In the genomic region with DNA sequence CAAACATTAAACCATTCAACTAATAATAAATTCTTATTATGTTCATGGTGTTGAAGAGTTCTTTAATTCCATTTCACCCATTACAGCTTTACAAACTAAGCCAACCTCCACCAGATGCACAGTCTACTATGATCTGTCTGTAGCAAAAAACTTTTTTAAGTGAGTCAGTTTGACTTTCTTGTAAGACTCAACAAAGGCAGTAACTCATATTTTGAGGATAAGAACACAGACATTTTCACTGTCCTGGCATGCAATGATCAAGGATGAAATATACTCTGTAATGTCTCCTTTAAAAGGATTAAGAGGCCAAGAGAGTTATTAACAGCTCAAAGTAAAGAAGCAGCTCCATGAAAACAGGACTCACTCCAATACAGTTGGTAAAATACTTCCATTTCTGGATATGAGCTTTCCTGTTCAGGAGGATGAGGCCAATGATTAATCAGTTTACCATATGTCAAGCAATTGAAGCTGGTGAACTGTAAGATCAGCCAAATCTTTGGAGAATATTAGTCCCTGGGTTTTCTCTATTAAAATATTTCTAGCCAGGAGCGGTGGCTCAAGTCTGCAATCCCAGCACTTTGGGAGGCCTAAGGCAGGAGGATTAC, we compare ENCODE assay signal across 13 cellular contexts. TPM values are rescaled to one million over a fixed set of nuclear protein-coding genes. Genes with fewer than 3 reads are reported as not detected.
DNase-seq lines count a peak whose midpoint lies in the region; ATAC-seq, FAIRE-seq and TF ChIP-seq lines count a peak whose summit lies in the region.
"Had no signal": no experiment of that assay in that cellular context is flagged by ENCODE, and none has a peak within 500 bp of the region (broad histone marks: within the 10 kb centered on the region; RNA-seq: fewer than 3 reads in every experiment).

No MANE protein-coding gene starts in this region.

- H3K27ac ChIP-seq in neural progenitor cell (no peak overlapping the region), HepG2 (ENCODE audit: extremely low read length, insufficient read depth, low read length) (no peak overlapping the region)

- intact Hi-C loops in HepG2 (cut with micrococcal nuclease; ENCODE audit: unreplicated experiment): no loop called here

- H3K9me3 ChIP-seq in neural progenitor cell (ENCODE audit: low read depth): no peaks in the 10 kb centered on the region
- no peaks in the 10 kb centered on the region for H3K9me3 ChIP-seq in HepG2 (ENCODE audit: low read length)
- H3K9me3 ChIP-seq: BE2C, SK-N-SH had no signal

- DNase-seq in GM03348 (ENCODE audit: low spot score) (peak; percentile 14), NCI-H446 treated with DMSO at 0.1 percent for 48 hours (lab: John Stamatoyannopoulos, UW) (peak; percentile 44), neural progenitor cell (ENCODE audit: low spot score) (no peak), HepG2 (ENCODE audit: low spot score) (no peak), UCSD-AML1 (lab: John Stamatoyannopoulos, UW; ENCODE audit: unreplicated experiment) (no peak)
- DNase-seq: BE2C, NCI-H2081, NCI-H524 treated with DMSO at 0.1 percent for 48 hours, SK-N-SH had no signal

- H3K4me3 Mint-ChIP-seq in brain: peak overlapping the region in 1 of 5 experiments; percentile 18
- H3K4me3 Mint-ChIP-seq in neural progenitor cell: no peak overlapping the region
- H3K4me3 Mint-ChIP-seq: CD4-positive, alpha-beta memory T cell had no signal

- peaks cover 3% of the 10 kb centered on the region for H4K20me1 ChIP-seq in neural progenitor cell (ENCODE audit: low read depth)
- no peaks in the 10 kb centered on the region for H4K20me1 ChIP-seq in HepG2 (ENCODE audit: insufficient read depth, low read length)

- TF ChIP-seq EP300 in HepG2 (IDR thresholded peaks at IDR 0.05; ENCODE audit: low read depth in 2 of 2, low read length in 2 of 2): no peak
- TF ChIP-seq EP300 in HepG2 (CRISPR knock-in tag; IDR thresholded peaks at IDR 0.05; ENCODE audit: borderline replicate concordance): no peak

- H3K4me1 Mint-ChIP-seq in brain: peaks cover 14% of the 10 kb centered on the region
- H3K4me1 Mint-ChIP-seq in neural progenitor cell: peaks cover 14% of the 10 kb centered on the region
- H3K4me1 Mint-ChIP-seq: CD4-positive, alpha-beta memory T cell had no signal

- H2AFZ ChIP-seq in neural progenitor cell (replicated peaks) (no peak overlapping the region), HepG2 (ENCODE audit: low read length) (no peak overlapping the region)

- peaks cover 6% of the 10 kb centered on the region for H3K4me1 ChIP-seq in neural progenitor cell
- H3K4me1 ChIP-seq in HepG2 (ENCODE audit: insufficient read depth, low read length): no peaks in the 10 kb centered on the region
- H3K4me1 ChIP-seq: BE2C had no signal

- 90% methylated on average over 1 of the region's 1 CpG for WGBS in HepG2 (ENCODE audit: low lambda C conversion rate)

- peaks cover 2% of the 10 kb centered on the region for H3F3A ChIP-seq in neural progenitor cell (ENCODE audit: low read depth)

- H3K36me3 Mint-ChIP-seq in brain: peaks cover 15% of the 10 kb centered on the region
- H3K36me3 Mint-ChIP-seq in neural progenitor cell: peaks cover 7% of the 10 kb centered on the region

- TF ChIP-seq CTCF in brain (conservative IDR thresholded peaks at IDR 0.05) (no peak), neural progenitor cell (IDR thresholded peaks at IDR 0.05) (no peak), HepG2 (CRISPR knock-in tag; IDR thresholded peaks at IDR 0.05) (no peak)

- in situ Hi-C loops in HepG2 (cut with HindIII; ENCODE audit: extremely low pct_ligation_motif_present, low pct_unique_long_range_greater_than_20kb): no loop called here

- TF ChIP-seq POLR2A in HepG2 (IDR thresholded peaks at IDR 0.05; ENCODE audit: insufficient read depth in 1 of 2, low read depth in 2 of 2, low read length in 2 of 2): no peak

- H3K27ac Mint-ChIP-seq in brain (peak overlapping the region in 4 of 5 experiments; percentile 84 to 95 (median 91)), neural progenitor cell (peak overlapping the region; percentile 78)

- H3K9me3 Mint-ChIP-seq in brain: no peaks in the 10 kb centered on the region
- H3K9me3 Mint-ChIP-seq in neural progenitor cell: no peaks in the 10 kb centered on the region
- H3K9me3 Mint-ChIP-seq: CD4-positive, alpha-beta memory T cell had no signal

- CTCF ChIA-PET in HepG2 (lab: Yijun Ruan, JAX; ENCODE audit: low intra/inter-chr PET ratio, low total read pairs): interaction anchor here (1.8 kb wide), 1 partner anchor 122 kb away, joined by 13 read pairs; no protein-coding TSS in a partner anchor

- no peak for ATAC-seq in HepG2
- ATAC-seq in GM21526 (IDR thresholded peaks at IDR 0.05; ENCODE audit: low FRiP score, unreplicated experiment): no peak

- H3K27me3 Mint-ChIP-seq in brain (no peaks in the 10 kb centered on the region), neural progenitor cell (ENCODE audit: insufficient read depth, low read depth) (no peaks in the 10 kb centered on the region)
- H3K27me3 Mint-ChIP-seq: CD4-positive, alpha-beta memory T cell had no signal

- TF ChIP-seq RAD21 in HepG2 (CRISPR knock-in tag; IDR thresholded peaks at IDR 0.05): no peak

- H3K79me2 ChIP-seq in neural progenitor cell (ENCODE audit: low read depth) (no peaks in the 10 kb centered on the region), HepG2 (ENCODE audit: insufficient read depth, low read length) (no peaks in the 10 kb centered on the region)

- no peak overlapping the region for H3K4me3 ChIP-seq in neural progenitor cell
- no peak overlapping the region for H3K4me3 ChIP-seq in HepG2 (replicated peaks in 1 of 3; ENCODE audit: insufficient read depth in 1 of 3, low read depth in 2 of 3, low read length in 3 of 3)

- BruUV-seq in HepG2 (replicated peaks; lab: Mats Ljungman, UMichigan): no TSS peak

- H3K9ac ChIP-seq in neural progenitor cell (no peak overlapping the region), HepG2 (ENCODE audit: insufficient read depth, low read depth, low read length) (no peak overlapping the region)
- H3K9ac ChIP-seq: SK-N-SH had no signal

- no peaks in the 10 kb centered on the region for H3K27me3 ChIP-seq in neural progenitor cell
- no peaks in the 10 kb centered on the region for H3K27me3 ChIP-seq in HepG2 (ENCODE audit: control insufficient read depth in 1 of 2, insufficient read depth in 2 of 2, low read length in 2 of 2)
- H3K27me3 ChIP-seq: BE2C had no signal

- POLR2A ChIA-PET in HepG2 (lab: Yijun Ruan, JAX): no interaction called here

- no peaks in the 10 kb centered on the region for H3K36me3 ChIP-seq in neural progenitor cell
- H3K36me3 ChIP-seq in HepG2 (replicated peaks in 1 of 2; ENCODE audit: control insufficient read depth in 1 of 2, insufficient read depth in 2 of 2, low read length in 2 of 2): no peaks in the 10 kb centered on the region
- H3K36me3 ChIP-seq: BE2C had no signal

- no peak for FAIRE-seq in HepG2 (lab: Jason Lieb, UNC)
- FAIRE-seq: HTR-8/SVneo had no signal

- H3K4me2 ChIP-seq in neural progenitor cell (no peak overlapping the region), HepG2 (ENCODE audit: low read depth, low read length) (no peak overlapping the region)
- H3K4me2 ChIP-seq: SK-N-SH had no signal

RNA-seq across cellular contexts. Expression of gene XKR8, which starts 20.5 kb away (rescaled TPM):
- polyA plus RNA-seq in brain (ENCODE audit: insufficient read depth, low read depth, low replicate concordance) (3.2 TPM), HepG2 (2011; rRNA removed) (5.7 and 6.3 TPM in 2 replicates)
- total RNA-seq in neural progenitor cell (ENCODE audit: low replicate concordance) (4.3 and 13.0 TPM in 2 replicates), HepG2 (2016; rRNA removed; fragmentation: Illumina TruSeq; extraction: Trizol) (2.9 and 5.4 TPM in 2 replicates)
- 2.0 TPM in 2 replicates for total RNA-seq in HepG2 (2016; cell fraction: cytosol; rRNA removed; fragmentation: Illumina TruSeq; extraction: Trizol; ENCODE audit: low read depth)
- 3.2 and 4.4 TPM in 2 replicates for total RNA-seq in HepG2 (2016; cell fraction: insoluble cytoplasmic fraction; rRNA removed; fragmentation: Illumina TruSeq; extraction: Trizol)
- total RNA-seq in HepG2 (2016; cell fraction: membrane; rRNA removed; fragmentation: Illumina TruSeq; extraction: Trizol): 5.1 and 5.9 TPM in 2 replicates
- 2.9 and 3.8 TPM in 2 replicates for total RNA-seq in HepG2 (2016; cell fraction: nucleus; rRNA removed; fragmentation: Illumina TruSeq; extraction: Trizol)
- 5.4 and 7.0 TPM in 2 replicates for polyA plus RNA-seq in HepG2 (2011; cell fraction: cytosol; rRNA removed)
- 3.3 and 4.2 TPM in 2 replicates for polyA plus RNA-seq in HepG2 (2011; cell fraction: nucleus; rRNA removed)
- 2.7 and 3.0 TPM in 2 replicates for polyA plus RNA-seq in HepG2 (2012)
- 2.5 and 2.9 TPM in 2 replicates for polyA plus RNA-seq in HepG2 (2016; cell fraction: cytosol; fragmentation: Illumina TruSeq; extraction: Trizol; ENCODE audit: low read depth)
- polyA plus RNA-seq in HepG2 (2016; cell fraction: insoluble cytoplasmic fraction; fragmentation: Illumina TruSeq; extraction: Trizol; ENCODE audit: low read depth): 3.3 and 4.6 TPM in 2 replicates
- polyA plus RNA-seq in HepG2 (2016; cell fraction: membrane; fragmentation: Illumina TruSeq; extraction: Trizol; ENCODE audit: low read depth): 4.7 and 6.0 TPM in 2 replicates
- 5.7 and 6.4 TPM in 2 replicates for polyA plus RNA-seq in HepG2 (2016; cell fraction: nucleus; fragmentation: Illumina TruSeq; extraction: Trizol; ENCODE audit: insufficient read depth, low read depth)
- polyA minus RNA-seq in HepG2 (2011; rRNA and poly(A)+ RNA removed; ENCODE audit: low replicate concordance): 1.3 and 9.2 TPM in 2 replicates
- polyA minus RNA-seq in HepG2 (2011; cell fraction: cytosol; rRNA and poly(A)+ RNA removed): 3.8 and 4.0 TPM in 2 replicates
- 1.4 and 2.2 TPM in 2 replicates for polyA minus RNA-seq in HepG2 (2011; cell fraction: nucleus; rRNA and poly(A)+ RNA removed)

RNA-seq across cellular contexts. Expression of gene SMPDL3B, which starts 45.5 kb away (rescaled TPM):
- polyA plus RNA-seq in brain (ENCODE audit: insufficient read depth, low read depth, low replicate concordance) (3.6 TPM), HepG2 (2011; rRNA removed) (0.95 and 1.3 TPM in 2 replicates)
- total RNA-seq in neural progenitor cell (ENCODE audit: low replicate concordance) (1.2 and 3.9 TPM in 2 replicates), HepG2 (2016; rRNA removed; fragmentation: Illumina TruSeq; extraction: Trizol) (0.13 and 0.29 TPM in 2 replicates)
- total RNA-seq in HepG2 (2016; cell fraction: cytosol; rRNA removed; fragmentation: Illumina TruSeq; extraction: Trizol; ENCODE audit: low read depth): 0.18 TPM in 1 of 2 replicates, not detected in the other
- 0.16 and 0.24 TPM in 2 replicates for total RNA-seq in HepG2 (2016; cell fraction: insoluble cytoplasmic fraction; rRNA removed; fragmentation: Illumina TruSeq; extraction: Trizol)
- 0.10 and 0.19 TPM in 2 replicates for total RNA-seq in HepG2 (2016; cell fraction: membrane; rRNA removed; fragmentation: Illumina TruSeq; extraction: Trizol)
- 0.25 and 0.40 TPM in 2 replicates for total RNA-seq in HepG2 (2016; cell fraction: nucleus; rRNA removed; fragmentation: Illumina TruSeq; extraction: Trizol)
- polyA plus RNA-seq in HepG2 (2011; cell fraction: cytosol; rRNA removed): 1.0 and 2.1 TPM in 2 replicates
- polyA plus RNA-seq in HepG2 (2011; cell fraction: nucleus; rRNA removed): 0.39 and 0.57 TPM in 2 replicates
- 0.36 and 0.51 TPM in 2 replicates for polyA plus RNA-seq in HepG2 (2012)
- polyA plus RNA-seq in HepG2 (2016; cell fraction: cytosol; fragmentation: Illumina TruSeq; extraction: Trizol; ENCODE audit: low read depth): not detected in 2 replicates
- polyA plus RNA-seq in HepG2 (2016; cell fraction: insoluble cytoplasmic fraction; fragmentation: Illumina TruSeq; extraction: Trizol; ENCODE audit: low read depth): 0.28 TPM in 1 of 2 replicates, not detected in the other
- not detected in 2 replicates for polyA plus RNA-seq in HepG2 (2016; cell fraction: membrane; fragmentation: Illumina TruSeq; extraction: Trizol; ENCODE audit: low read depth)
- polyA plus RNA-seq in HepG2 (2016; cell fraction: nucleus; fragmentation: Illumina TruSeq; extraction: Trizol; ENCODE audit: insufficient read depth, low read depth): 1.4 TPM in 1 of 2 replicates, not detected in the other
- polyA minus RNA-seq in HepG2 (2011; rRNA and poly(A)+ RNA removed; ENCODE audit: low replicate concordance): 0.84 and 9.7 TPM in 2 replicates
- polyA minus RNA-seq in HepG2 (2011; cell fraction: cytosol; rRNA and poly(A)+ RNA removed): not detected in 2 replicates
- not detected in 2 replicates for polyA minus RNA-seq in HepG2 (2011; cell fraction: nucleus; rRNA and poly(A)+ RNA removed)
- total RNA-seq: CD4-positive, alpha-beta memory T cell had no signal
- polyA plus RNA-seq: CD4-positive, alpha-beta memory T cell had no signal

Comparison
In these comparisons a context has a peak if more than half of its experiments do, and no peak if none do; other contexts are left out.
1. DNase-seq: peak in GM03348 (single experiment) and NCI-H446 treated with DMSO at 0.1 percent for 48 hours (single experiment); none in neural progenitor cell (single experiment), HepG2 (single experiment) and UCSD-AML1 (single experiment).